8 cellular contexts compared by ENCODE assay signal in genomic region chr20:44909872-44910689, GRCh38. TPM values are rescaled to one million over a fixed set of nuclear protein-coding genes. Genes with fewer than 3 reads are reported as not detected.
DNase-seq lines count a peak whose midpoint lies in the region; ATAC-seq and TF ChIP-seq lines count a peak whose summit lies in the region.

Gene PABPC1L, plus strand, starts transcription at chr20:44910060. Its CDS starts 84 bp downstream, at chr20:44910144.

- peaks cover 0 to 19% (median 14%) of the 10 kb centered on the region in 4 donors for H3K4me1 ChIP-seq in transverse colon

- H3K36me3 ChIP-seq in KOPT-K1 (ENCODE audit: insufficient read depth, low read length), result peaks cover 70% of the 10 kb centered on the region
- peaks cover 0 to 27% (median 11%) of the 10 kb centered on the region in 4 donors for H3K36me3 ChIP-seq in transverse colon

- in situ Hi-C loops in SK-MEL-5 (cut with HindIII; ENCODE audit: low pct_unique_long_range_greater_than_20kb, low sequenced_read_pairs), result no loop called here
- in situ Hi-C loops in transverse colon (cut with MboI; ENCODE audit: low pct_ligation_motif_present in 1 of 4, low pct_unique_long_range_greater_than_20kb in 1 of 4, low sequenced_read_pairs in 3 of 4), result no loop called here

- DNase-seq in DMS153 treated with DMSO at 0.1 percent for 48 hours (lab: John Stamatoyannopoulos, UW; ENCODE audit: unreplicated experiment) (peak; percentile 78), SK-MEL-5 (ENCODE audit: low read depth, low spot score) (peak; percentile 76), glomerular visceral epithelial cell (ENCODE audit: extremely low spot score) (peak; percentile 74), osteocyte (ENCODE audit: extremely low spot score, unreplicated experiment) (no peak), transverse colon (peak; percentile 80)
- DNase-seq in activated naive CD4-positive, alpha-beta T cell treated with Interleukin-2 at 50 U/mL for 16 hours, result peak; percentile 77

- H3K4me3 Mint-ChIP-seq in osteocyte (ENCODE audit: unreplicated experiment), result peak within 1 kb of the TSS; percentile 82

- peak; percentile 83 for ATAC-seq in GM21529 (IDR thresholded peaks at IDR 0.05; ENCODE audit: unreplicated experiment)

- H3K27ac Mint-ChIP-seq in osteocyte (ENCODE audit: unreplicated experiment), result peak within 1 kb of the TSS; percentile 63

- H3K27me3 ChIP-seq in transverse colon, result no peaks in the 10 kb centered on the region

- H3K9me3 ChIP-seq in KOPT-K1 (ENCODE audit: insufficient read depth, low read length, poor library complexity, severe bottlenecking) (no peaks in the 10 kb centered on the region), transverse colon (no peaks in the 10 kb centered on the region)

- no peaks in the 10 kb centered on the region for H3K27me3 Mint-ChIP-seq in osteocyte (ENCODE audit: unreplicated experiment)

- peaks cover 19% of the 10 kb centered on the region for H3K4me1 Mint-ChIP-seq in osteocyte (ENCODE audit: unreplicated experiment)

- no peaks in the 10 kb centered on the region for H3K9me3 Mint-ChIP-seq in osteocyte (ENCODE audit: unreplicated experiment)

- H3K27ac ChIP-seq in KOPT-K1 (ENCODE audit: low read depth, low read length, poor library complexity, severe bottlenecking) (peak within 1 kb of the TSS; percentile 64), transverse colon (peak within 1 kb of the TSS in 3 of 4 donors; percentile 7 to 50 (median 21))

- peak; percentile 33 for TF ChIP-seq POLR2A in transverse colon (IDR thresholded peaks at IDR 0.05)

- 0 to 3% methylated on average over 9 to 60 of the region's 61 CpGs for WGBS in transverse colon (ENCODE audit: low coverage in 1 of 2), 2 donors

- no peak for TF ChIP-seq CTCF in osteocyte (IDR thresholded peaks at IDR 0.05)
- no peak for TF ChIP-seq CTCF in transverse colon (IDR thresholded peaks at IDR 0.05)

- intact Hi-C loops in transverse colon (cut with DNase I; ENCODE audit: low total_unique reads), result no loop called here

- peak within 1 kb of the TSS; percentile 48 to 72 (median 57) for H3K4me3 ChIP-seq in transverse colon

- TF ChIP-seq EP300 in transverse colon (IDR thresholded peaks at IDR 0.05; ENCODE audit: low read depth), result no peak

- H3K36me3 Mint-ChIP-seq in osteocyte (ENCODE audit: unreplicated experiment), result peaks cover 39% of the 10 kb centered on the region

RNA-seq across cellular contexts. Expression of gene PABPC1L, which starts in this region (rescaled TPM):
- 13.3 and 17.1 TPM in 2 replicates for total RNA-seq in SK-MEL-5 (2014; rRNA removed; shearing (Covaris generic))
- polyA plus RNA-seq in SK-MEL-5 (2015; cell fraction: cytosol; rRNA removed), result 33.7 and 59.5 TPM in 2 replicates
- polyA plus RNA-seq in SK-MEL-5 (2015; cell fraction: nucleus; rRNA removed), result 1,242 and 1,458 TPM in 2 replicates
- total RNA-seq in osteocyte, result 56.1 and 65.3 TPM in 2 replicates
- total RNA-seq in transverse colon, result 100 to 1,000 TPM in 1 of 4 donors, 10 to 100 TPM in 3; 12.0 to 112 (median 31.6) TPM
